In genomic region chr9:2874001-2874750, GRCh38 we compare ENCODE assay signal across 34 cellular contexts. TPM values are rescaled to one million over a fixed set of nuclear protein-coding genes. Genes with fewer than 3 reads are reported as not detected.
A peak's percentile ranks its signal among the peaks of the same experiment; 100 is the strongest.
DNase-seq lines count a peak whose midpoint lies in the region; ATAC-seq and TF ChIP-seq lines count a peak whose summit lies in the region.
"Had no signal": no experiment of that assay in that cellular context is flagged by ENCODE, and none has a peak within 500 bp of the region (broad histone marks: within the 10 kb centered on the region; RNA-seq: fewer than 3 reads in every experiment).

No MANE protein-coding gene starts in this region.

- no peak overlapping the region for H3K4me3 Mint-ChIP-seq in activated CD4-positive, alpha-beta T cell treated with anti-CD3 and anti-CD28 coated beads for 36 hours
- H3K4me3 Mint-ChIP-seq: activated naive CD4-positive, alpha-beta T cell treated with anti-CD3 and anti-CD28 coated beads, Interleukin-2, amount 50 U/mL, for 24 hours; B cell; CD4-positive, alpha-beta memory T cell; dendritic cell treated with granulocyte-macrophage colony-stimulating factor and Interleukin-4, amounts not matched to agents 40 ng/mL and 50 ng/mL, for 4 days; H9; nephron progenitor cell; stimulated activated naive CD8-positive, alpha-beta T cell treated with anti-CD3 and anti-CD28 coated beads, Interleukin-15, amount 100 ng/mL, for 72 hours had no signal

- no peaks in the 10 kb centered on the region for H3K36me3 ChIP-seq in gastrocnemius medialis
- H3K36me3 ChIP-seq: esophagus muscularis mucosa, right atrium auricular region, spleen, uterus had no signal

- peak; percentile 31 for DNase-seq in AG09309 (ENCODE audit: low read depth)
- peak; percentile 90 for DNase-seq in NCI-H226
- DNase-seq in choroid plexus epithelial cell (ENCODE audit: low read depth): peak; percentile 30
- DNase-seq in lung microvascular endothelial cell (ENCODE audit: low read depth in 2 of 2): peak; percentile 1 to 15
- DNase-seq in activated CD4-positive, alpha-beta T cell treated with anti-CD3 and anti-CD28 coated beads for 36 hours: no peak
- no peak for DNase-seq in gastrocnemius medialis
- DNase-seq in Right ventricle myocardium superior: no peak
- no peak for DNase-seq in NOMO-1 treated with DMSO at 0.1 percent for 48 hours (lab: John Stamatoyannopoulos, UW; ENCODE audit: unreplicated experiment)
- DNase-seq: 8988T; activated CD4-positive, alpha-beta T cell treated with anti-CD3 and anti-CD28 coated beads for 4 hours; activated CD8-positive, alpha-beta memory T cell treated with anti-CD3 and anti-CD28 coated beads for 24 hours; activated T-cell treated with anti-CD3 and anti-CD28 coated beads for 4 hours; CD4-positive, alpha-beta memory T cell; central memory CD4-positive, alpha-beta T cell; H9; hypothalamus; Karpas-422; left cardiac atrium; NCI-H1436; nephron progenitor cell; SIG-M5; spleen; stimulated activated CD8-positive, alpha-beta memory T cell treated with anti-CD3 and anti-CD28 coated beads, Interleukin-4, amount 100 ng/mL, for 48 hours; stimulated activated naive CD8-positive, alpha-beta T cell treated with anti-CD3 and anti-CD28 coated beads, Interleukin-15, amount 100 ng/mL, for 72 hours; uterus had no signal

- CTCF ChIA-PET in activated CD4-positive, alpha-beta T cell treated with anti-CD3 and anti-CD28 coated beads for 36 hours (lab: Charles Lee): interaction anchor here (0.6 kb wide), 1 partner anchor 1938 kb away, joined by 3 read pairs; no protein-coding TSS in a partner anchor

- peaks cover 14% of the 10 kb centered on the region for H3K27me3 Mint-ChIP-seq in activated CD4-positive, alpha-beta T cell treated with anti-CD3 and anti-CD28 coated beads for 36 hours
- H3K27me3 Mint-ChIP-seq: activated naive CD4-positive, alpha-beta T cell treated with anti-CD3 and anti-CD28 coated beads, Interleukin-2, amount 50 U/mL, for 24 hours had no signal

- no peak overlapping the region for H3K27ac ChIP-seq in gastrocnemius medialis
- H3K27ac ChIP-seq: esophagus muscularis mucosa, parathyroid adenoma, right atrium auricular region, spleen, uterus, VCaP had no signal

- no peak overlapping the region for H3K27ac Mint-ChIP-seq in activated CD4-positive, alpha-beta T cell treated with anti-CD3 and anti-CD28 coated beads for 36 hours
- H3K27ac Mint-ChIP-seq: activated naive CD4-positive, alpha-beta T cell treated with anti-CD3 and anti-CD28 coated beads, Interleukin-2, amount 50 U/mL, for 24 hours; activated T-helper 2 cell treated with anti-CD3 and anti-CD28 coated beads, Interferon-gamma antibody, Interleukin-2, Interleukin-4, amounts not matched to agents 10 μg/mL and 5 μg/mL and 100 μg/mL, durations not matched to agents 14 hours and 24 hours and 36 hours; B cell; dendritic cell treated with granulocyte-macrophage colony-stimulating factor and Interleukin-4, amounts not matched to agents 40 ng/mL and 50 ng/mL, for 4 days; H9; nephron progenitor cell had no signal

- no peaks in the 10 kb centered on the region for H3K9me3 ChIP-seq in gastrocnemius medialis
- H3K9me3 ChIP-seq: esophagus muscularis mucosa, right atrium auricular region, spleen, uterus had no signal

- no peaks in the 10 kb centered on the region for H3K27me3 ChIP-seq in gastrocnemius medialis
- H3K27me3 ChIP-seq: right atrium auricular region, uterus had no signal

- no peak for TF ChIP-seq CTCF in AG09309 (IDR thresholded peaks at IDR 0.05; ENCODE audit: control insufficient read depth, insufficient read depth, low read depth, low read length, missing control alignments)
- no peak for TF ChIP-seq CTCF in choroid plexus epithelial cell (conservative IDR thresholded peaks at IDR 0.05; ENCODE audit: low read depth, low read length)
- no peak for TF ChIP-seq CTCF in gastrocnemius medialis (IDR thresholded peaks at IDR 0.05 in 4 of 5, conservative IDR thresholded peaks at IDR 0.05 in 1 of 5)

- H3K9me3 Mint-ChIP-seq in activated CD4-positive, alpha-beta T cell treated with anti-CD3 and anti-CD28 coated beads for 36 hours (ENCODE audit: low read depth): no peaks in the 10 kb centered on the region
- H3K9me3 Mint-ChIP-seq: activated naive CD4-positive, alpha-beta T cell treated with anti-CD3 and anti-CD28 coated beads, Interleukin-2, amount 50 U/mL, for 24 hours; activated T-helper 2 cell treated with anti-CD3 and anti-CD28 coated beads, Interferon-gamma antibody, Interleukin-2, Interleukin-4, amounts not matched to agents 10 μg/mL and 5 μg/mL and 100 μg/mL, durations not matched to agents 14 hours and 24 hours and 36 hours; CD4-positive, alpha-beta memory T cell; dendritic cell treated with granulocyte-macrophage colony-stimulating factor and Interleukin-4, amounts not matched to agents 40 ng/mL and 50 ng/mL, for 4 days; H9; nephron progenitor cell; stimulated activated naive CD8-positive, alpha-beta T cell treated with anti-CD3 and anti-CD28 coated beads, Interleukin-15, amount 100 ng/mL, for 72 hours had no signal

- TF ChIP-seq POLR2A in gastrocnemius medialis (IDR thresholded peaks at IDR 0.05): no peak

- POLR2A ChIA-PET in activated CD4-positive, alpha-beta T cell treated with anti-CD3 and anti-CD28 coated beads for 36 hours (lab: Charles Lee): no interaction called here

- no peak overlapping the region for H3K4me3 ChIP-seq in AG09309 (ENCODE audit: control insufficient read depth, low read depth, low read length)
- no peak overlapping the region for H3K4me3 ChIP-seq in choroid plexus epithelial cell (ENCODE audit: low read depth, low read length)
- H3K4me3 ChIP-seq in gastrocnemius medialis: no peak overlapping the region
- H3K4me3 ChIP-seq: esophagus muscularis mucosa, right atrium auricular region, spleen, uterus had no signal

- no peaks in the 10 kb centered on the region for H3K36me3 Mint-ChIP-seq in activated CD4-positive, alpha-beta T cell treated with anti-CD3 and anti-CD28 coated beads for 36 hours (ENCODE audit: low read depth)
- H3K36me3 Mint-ChIP-seq: activated naive CD4-positive, alpha-beta T cell treated with anti-CD3 and anti-CD28 coated beads, Interleukin-2, amount 50 U/mL, for 24 hours; CD4-positive, alpha-beta memory T cell had no signal

- no peaks in the 10 kb centered on the region for H3K4me1 ChIP-seq in gastrocnemius medialis
- H3K4me1 ChIP-seq: esophagus muscularis mucosa, parathyroid adenoma, right atrium auricular region, spleen, uterus had no signal

- in situ Hi-C loops in gastrocnemius medialis (cut with MboI; ENCODE audit: low sequenced_read_pairs in 4 of 4): loop anchor here in 3 of 4 donors (25.0 kb wide), 2 partner anchors 313 to 1488 kb away; no protein-coding TSS in a partner anchor

- peaks cover 10% of the 10 kb centered on the region for H3K4me1 Mint-ChIP-seq in activated CD4-positive, alpha-beta T cell treated with anti-CD3 and anti-CD28 coated beads for 36 hours
- H3K4me1 Mint-ChIP-seq: B cell; stimulated activated naive CD8-positive, alpha-beta T cell treated with anti-CD3 and anti-CD28 coated beads, Interleukin-15, amount 100 ng/mL, for 72 hours had no signal

- intact Hi-C loops in activated CD4-positive, alpha-beta T cell treated with anti-CD3 and anti-CD28 coated beads for 36 hours (cut with DNase I, micrococcal nuclease): no loop called here
- intact Hi-C loops in gastrocnemius medialis (cut with DNase I; ENCODE audit: low total_unique reads) (no loop called here), Right ventricle myocardium superior (cut with DNase I) (no loop called here)

- ATAC-seq in activated CD4-positive, alpha-beta T cell treated with anti-CD3 and anti-CD28 coated beads for 36 hours: no peak
- ATAC-seq in gastrocnemius medialis (no peak), Right ventricle myocardium superior (ENCODE audit: poor library complexity) (no peak)
- ATAC-seq: HepG2; stimulated activated naive CD8-positive, alpha-beta T cell treated with anti-CD3 and anti-CD28 coated beads, Interleukin-15, amount 100 ng/mL, for 72 hours had no signal

RNA-seq across cellular contexts. Expression of gene PUM3, which starts 30.3 kb away (rescaled TPM):
- total RNA-seq in lung microvascular endothelial cell (19.8 and 29.2 TPM in 2 replicates), gastrocnemius medialis (10 to 100 TPM; 16.4 to 20.8 (median 16.9) TPM), Right ventricle myocardium superior (13.1 TPM)
- 100 to 1,000 TPM; 111 to 112 TPM for total RNA-seq in activated CD4-positive, alpha-beta T cell treated with anti-CD3 and anti-CD28 coated beads for 36 hours

Comparison
In these comparisons a context has a peak if more than half of its experiments do, and no peak if none do; other contexts are left out.
1. DNase-seq: peak in AG09309 (single experiment), NCI-H226 (single experiment), choroid plexus epithelial cell (single experiment) and lung microvascular endothelial cell (2 of 2); none in activated CD4-positive, alpha-beta T cell treated with anti-CD3 and anti-CD28 coated beads for 36 hours (single experiment), gastrocnemius medialis (0 of 2), Right ventricle myocardium superior (single experiment) and NOMO-1 treated with DMSO at 0.1 percent for 48 hours (single experiment).